13 cellular contexts compared by ENCODE assay signal in genomic region chr9:113715086-113715485, GRCh38.
DNase-seq lines count a peak whose midpoint lies in the region; ATAC-seq and TF ChIP-seq lines count a peak whose summit lies in the region.
"Had no signal": no experiment of that assay in that cellular context is flagged by ENCODE, and none has a peak within 500 bp of the region (broad histone marks: within the 10 kb centered on the region; RNA-seq: fewer than 3 reads in every experiment).

No MANE protein-coding gene starts in this region.

- no peak for ATAC-seq in GM18868 (IDR thresholded peaks at IDR 0.05; ENCODE audit: unreplicated experiment)
- ATAC-seq: activated CD4-positive, alpha-beta T cell treated with anti-CD3 and anti-CD28 coated beads for 36 hours; GM23338 had no signal

- DNase-seq in AG04450 (ENCODE audit: low read depth, low spot score) = peak; percentile 20
- DNase-seq in GM04503 (ENCODE audit: low read depth) = peak; percentile 31
- peak; percentile 23 for DNase-seq in astrocyte of the spinal cord (ENCODE audit: low read depth, low spot score)
- peak; percentile 40 for DNase-seq in islet precursor cell
- no peak for DNase-seq in epidermal melanocyte (ENCODE audit: insufficient read length, low spot score)
- DNase-seq in amygdala (lab: John Stamatoyannopoulos, UW) = no peak
- DNase-seq in NK-92 (lab: John Stamatoyannopoulos, UW; ENCODE audit: unreplicated experiment) = no peak
- DNase-seq: activated CD4-positive, alpha-beta T cell treated with anti-CD3 and anti-CD28 coated beads for 36 hours; MM.1S; NCI-H2171; uterus had no signal

- CTCF ChIA-PET in AG04450 (lab: Charles Lee) = no interaction called here

- no peak for TF ChIP-seq CTCF in AG04450 (IDR thresholded peaks at IDR 0.05; ENCODE audit: low read depth, low read length)
- no peak for TF ChIP-seq CTCF in astrocyte of the spinal cord (IDR thresholded peaks at IDR 0.05; ENCODE audit: low read depth, low read length)

- in situ Hi-C loops in astrocyte of the spinal cord (cut with HindIII; ENCODE audit: low sequenced_read_pairs) = no loop called here

- no peak overlapping the region for H3K4me3 ChIP-seq in AG04450 (ENCODE audit: low read depth, low read length)
- no peak overlapping the region for H3K4me3 ChIP-seq in astrocyte of the spinal cord (ENCODE audit: low read depth, low read length)
- H3K4me3 ChIP-seq: GM23338, uterus had no signal

- H3K9me3 ChIP-seq in AG04450 (ENCODE audit: control insufficient read depth, insufficient read depth, low read length) = peaks cover 5% of the 10 kb centered on the region; the same call in 1 of the 2 replicates
- H3K9me3 ChIP-seq: uterus had no signal

- H3K27ac ChIP-seq in AG04450 (ENCODE audit: low read depth, low read length) = no peak overlapping the region
- H3K27ac ChIP-seq: uterus had no signal

- H3K27me3 ChIP-seq in AG04450 (ENCODE audit: control insufficient read depth, insufficient read depth, low read length) = peaks cover 34% of the 10 kb centered on the region
- H3K27me3 ChIP-seq: uterus had no signal

- POLR2A ChIA-PET in AG04450 (lab: Yijun Ruan, JAX) = no interaction called here

Comparison
In these comparisons a context has a peak if more than half of its experiments do, and no peak if none do; other contexts are left out.
1. DNase-seq: peak in AG04450 (single experiment), GM04503 (single experiment), astrocyte of the spinal cord (single experiment) and islet precursor cell (single experiment); none in epidermal melanocyte (single experiment), amygdala (0 of 56) and NK-92 (single experiment).